In genomic region chr9:130104413-130105193, GRCh38 we compare ENCODE assay signal across 22 cellular contexts. TPM values are rescaled to one million over a fixed set of nuclear protein-coding genes. Genes with fewer than 3 reads are reported as not detected.
DNase-seq lines count a peak whose midpoint lies in the region; ATAC-seq and TF ChIP-seq lines count a peak whose summit lies in the region.
"Had no signal": no experiment of that assay in that cellular context is flagged by ENCODE, and none has a peak within 500 bp of the region (broad histone marks: within the 10 kb centered on the region; RNA-seq: fewer than 3 reads in every experiment).

No MANE protein-coding gene starts in this region.

- H3K27ac ChIP-seq in esophagus squamous epithelium, result peak overlapping the region in 3 of 4 donors; percentile 13 to 57 (median 18)
- H3K27ac ChIP-seq: tibial artery had no signal

- no peaks in the 10 kb centered on the region for H3K27me3 ChIP-seq in esophagus squamous epithelium
- H3K27me3 ChIP-seq: adrenal gland, tibial artery had no signal

- TF ChIP-seq CTCF in esophagus squamous epithelium (IDR thresholded peaks at IDR 0.05) (no peak), retinal pigment epithelial cell (conservative IDR thresholded peaks at IDR 0.05; ENCODE audit: low read depth, low read length) (peak; percentile 6)

- peaks cover 0 to 20% (median 0%) of the 10 kb centered on the region in 3 donors for H3K4me1 ChIP-seq in esophagus squamous epithelium
- H3K4me1 ChIP-seq: adrenal gland, tibial artery had no signal

- H3K4me3 ChIP-seq in esophagus squamous epithelium, result no peak overlapping the region
- no peak overlapping the region for H3K4me3 ChIP-seq in retinal pigment epithelial cell (ENCODE audit: low read length)
- H3K4me3 ChIP-seq: adrenal gland, tibial artery had no signal

- intact Hi-C loops in esophagus squamous epithelium (cut with DNase I), result loop anchor here (10.0 kb wide), 1 partner anchor 240 kb away; no protein-coding TSS in a partner anchor

- WGBS in esophagus squamous epithelium, 2 donors, result 38 to 77% methylated on average over 2 to 4 of the region's 6 CpGs

- H3K36me3 ChIP-seq in esophagus squamous epithelium, result peaks cover 22 to 96% (median 25%) of the 10 kb centered on the region in 3 donors

- no peak for ATAC-seq in GM21576 (IDR thresholded peaks at IDR 0.05; ENCODE audit: unreplicated experiment)
- ATAC-seq: activated CD4-positive, alpha-beta T cell treated with anti-CD3 and anti-CD28 coated beads for 36 hours had no signal

- TF ChIP-seq POLR2A in esophagus squamous epithelium (IDR thresholded peaks at IDR 0.05), result no peak

- H3K9me3 ChIP-seq in esophagus squamous epithelium, result no peaks in the 10 kb centered on the region
- H3K9me3 ChIP-seq: adrenal gland, tibial artery had no signal

- DNase-seq in Kasumi-1 (lab: John Stamatoyannopoulos, UW), result peak; percentile 18 to 23
- DNase-seq in OCI-M1 (lab: John Stamatoyannopoulos, UW), result peak; percentile 80
- no peak for DNase-seq in esophagus squamous epithelium (lab: John Stamatoyannopoulos, UW)
- no peak for DNase-seq in retinal pigment epithelial cell (ENCODE audit: low read depth)
- DNase-seq in middle frontal gyrus (ENCODE audit: extremely low spot score, low spot score), result no peak
- no peak for DNase-seq in NCI-H187 treated with DMSO at 0.1 percent for 48 hours (lab: John Stamatoyannopoulos, UW)
- no peak for DNase-seq in SK-N-DZ (ENCODE audit: low spot score)
- DNase-seq: activated CD4-positive, alpha-beta T cell treated with anti-CD3 and anti-CD28 coated beads for 36 hours; activated CD8-positive, alpha-beta memory T cell treated with anti-CD3 and anti-CD28 coated beads, Interleukin-2, amount 50 U/mL, for 4 hours; activated gamma-delta T cell; adrenal gland; central memory CD4-positive, alpha-beta T cell; DMS 273 treated with DMSO at 0.1 percent for 48 hours; GDM1; immature natural killer cell; mammary epithelial cell; NCI-H2029 treated with DMSO at 0.1 percent for 48 hours; NCI-H524; stimulated activated CD4-positive, alpha-beta T cell treated with anti-CD3 and anti-CD28 coated beads, Interleukin-15, amount 100 ng/mL, for 24 hours; stimulated activated naive CD4-positive, alpha-beta T cell; tibial artery had no signal

RNA-seq across cellular contexts. Expression of gene GPR107, which starts 50.9 kb away (rescaled TPM):
- 10 to 100 TPM; 18.9 to 27.0 (median 23.2) TPM for total RNA-seq in esophagus squamous epithelium
- polyA plus RNA-seq in SK-N-DZ (2014; cell fraction: cytosol; rRNA removed), result 17.5 and 18.2 TPM in 2 replicates
- 11.1 and 15.2 TPM in 2 replicates for polyA plus RNA-seq in SK-N-DZ (2014; cell fraction: nucleus; rRNA removed)

Comparison
In these comparisons a context has a peak if more than half of its experiments do, and no peak if none do; other contexts are left out.
1. DNase-seq: peak in Kasumi-1 (2 of 2) and OCI-M1 (single experiment); none in esophagus squamous epithelium (single experiment), retinal pigment epithelial cell (single experiment), middle frontal gyrus (single experiment), NCI-H187 treated with DMSO at 0.1 percent for 48 hours (single experiment) and SK-N-DZ (single experiment).